1 cellular context compared by ENCODE assay signal in genomic region chr7:134947329-134947728, GRCh38.
A peak's percentile ranks its signal among the peaks of the same experiment; 100 is the strongest.
TF ChIP-seq lines count a peak whose summit lies in the region.

No MANE protein-coding gene starts in this region.

TF ChIP-seq in HepG2, 621 proteins besides CTCF, POLR2A, EP300 and RAD21:
- TF ChIP-seq AGO2 (optimal IDR thresholded peaks at IDR 0.05; ENCODE audit: low read depth, low read length) (peak; percentile 71), ARID2 (CRISPR knock-in tag; IDR thresholded peaks at IDR 0.05; ENCODE audit: borderline replicate concordance) (no peak)
